Comparison of ENCODE assay signal across 11 cellular contexts in genomic region chr20:38728911-38729642, GRCh38.
DNase-seq lines count a peak whose midpoint lies in the region; ATAC-seq and TF ChIP-seq lines count a peak whose summit lies in the region.
"Had no signal": no experiment of that assay in that cellular context is flagged by ENCODE, and none has a peak within 500 bp of the region (broad histone marks: within the 10 kb centered on the region; RNA-seq: fewer than 3 reads in every experiment).

No MANE protein-coding gene starts in this region.

- POLR2A ChIA-PET in GM10248 (lab: Yijun Ruan, JAX) = no interaction called here

- CTCF ChIA-PET in GM10248 (lab: Yijun Ruan, JAX) = interaction anchor here (1.1 kb wide), 1 partner anchor 13 kb away, joined by 3 read pairs; no protein-coding TSS in a partner anchor

- peak overlapping the region; percentile 41 to 99 (median 91) for H3K4me2 ChIP-seq in BLaER1 treated with 17β-estradiol and CSF1 and Interleukin-3, amounts not matched to agents 10 nM and 100 nM

- H3K9ac ChIP-seq in BLaER1 treated with 17β-estradiol and CSF1 and Interleukin-3, amounts not matched to agents 10 nM and 100 nM = peak overlapping the region in 1 of 11 experiments; percentile 11; a peak in 2 of 22 replicates

- H3K36me3 ChIP-seq in BLaER1 treated with 17β-estradiol and CSF1 and Interleukin-3, amounts not matched to agents 10 nM and 100 nM = no peaks in the 10 kb centered on the region

- H3K27ac ChIP-seq in BLaER1 treated with 17β-estradiol and CSF1 and Interleukin-3, amounts not matched to agents 10 nM and 100 nM = no peak overlapping the region
- H3K27ac ChIP-seq: coronary artery had no signal

- peak overlapping the region in 8 of 10 experiments; percentile 21 to 55 (median 36); a peak in 13 of 20 replicates for H3K4me3 ChIP-seq in BLaER1 treated with 17β-estradiol and CSF1 and Interleukin-3, amounts not matched to agents 10 nM and 100 nM
- H3K4me3 ChIP-seq in iPS-11a (ENCODE audit: low read depth, low read length) = peak overlapping the region; percentile 8
- H3K4me3 ChIP-seq: coronary artery had no signal

- H3K27me3 ChIP-seq in BLaER1 treated with 17β-estradiol and CSF1 and Interleukin-3, amounts not matched to agents 10 nM and 100 nM = peaks cover 73 to 83% (median 79%) of the 10 kb centered on the region in 11 experiments

- peaks cover 10 to 13% (median 12%) of the 10 kb centered on the region in 11 experiments; a peak in 18 of 22 replicates for H3K9me3 ChIP-seq in BLaER1 treated with 17β-estradiol and CSF1 and Interleukin-3, amounts not matched to agents 10 nM and 100 nM (replicated peaks in 1 of 11)

- H3K4me1 ChIP-seq in BLaER1 treated with 17β-estradiol and CSF1 and Interleukin-3, amounts not matched to agents 10 nM and 100 nM = peaks cover 39 to 79% (median 72%) of the 10 kb centered on the region in 10 experiments

- no peak for ATAC-seq in HG03175 (IDR thresholded peaks at IDR 0.05; ENCODE audit: unreplicated experiment)
- no peak for ATAC-seq in GM19395 (IDR thresholded peaks at IDR 0.05; ENCODE audit: unreplicated experiment)
- no peak for ATAC-seq in GM21786 (IDR thresholded peaks at IDR 0.05; ENCODE audit: unreplicated experiment)
- ATAC-seq in HG02678 (IDR thresholded peaks at IDR 0.05; ENCODE audit: unreplicated experiment) = no peak
- ATAC-seq: sciatic nerve had no signal

- H4K20me1 ChIP-seq in BLaER1 treated with 17β-estradiol and CSF1 and Interleukin-3, amounts not matched to agents 10 nM and 100 nM = peaks cover 0 to 74% (median 62%) of the 10 kb centered on the region in 11 experiments; a peak in 19 of 22 replicates

- no peak for TF ChIP-seq CTCF in GM10248 (IDR thresholded peaks at IDR 0.05; ENCODE audit: control extremely low read depth, extremely low read depth, low read depth, missing control alignments)

- peak; percentile 27 for DNase-seq in GM10248 (ENCODE audit: extremely low spot score)
- DNase-seq in RPMI8226 = peak; percentile 30
- DNase-seq: DMS53 had no signal
